Comparison of ENCODE assay signal across 8 cellular contexts in the genomic region with DNA sequence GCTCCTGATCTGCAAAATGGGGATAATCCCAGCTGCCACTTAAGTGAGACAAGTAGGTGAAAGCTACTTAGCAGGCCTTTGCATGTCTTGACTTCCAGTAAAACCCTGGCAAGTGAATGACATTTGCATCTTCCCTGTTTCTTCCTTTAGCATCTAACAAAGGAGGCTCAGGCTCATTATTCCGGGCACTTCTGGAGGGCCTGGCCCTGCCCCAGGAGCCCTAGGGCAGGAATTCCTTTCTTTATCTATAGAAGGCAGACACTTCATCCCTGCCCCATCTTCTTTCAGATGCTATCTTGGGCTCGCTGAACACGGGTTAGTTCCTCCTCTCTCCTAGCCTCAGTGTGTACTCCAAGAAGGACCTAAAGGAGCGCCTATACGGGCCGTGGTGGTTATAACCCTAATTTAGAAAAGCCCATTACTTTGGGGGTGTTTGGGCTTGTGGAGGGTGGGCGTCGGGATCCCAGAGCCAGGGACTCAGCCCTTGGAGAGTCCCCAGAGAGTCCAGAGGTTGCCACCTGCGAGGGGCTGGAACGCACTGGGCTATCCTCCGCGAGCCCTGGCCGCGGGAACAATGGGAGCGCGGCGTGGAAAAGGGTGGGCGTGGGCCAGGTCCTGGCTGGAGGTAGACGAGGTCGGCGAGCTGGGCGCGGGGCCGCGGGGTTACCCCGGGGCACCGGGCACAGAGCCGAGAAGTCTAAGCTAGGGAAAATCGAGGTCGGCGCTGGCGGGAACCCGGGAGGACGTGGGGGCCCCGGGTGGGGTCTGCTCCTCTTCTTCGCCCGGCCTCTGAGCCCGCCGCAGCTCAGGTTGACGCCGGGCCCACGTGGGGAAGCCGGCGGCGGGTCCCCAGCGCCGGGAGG.
DNase-seq lines count a peak whose midpoint lies in the region; ATAC-seq and TF ChIP-seq lines count a peak whose summit lies in the region.

No MANE protein-coding gene starts in this region.

- DNase-seq in Caki2 (ENCODE audit: low read depth) (peak; percentile 39), PC-9 (peak in 1 of 2 experiments; percentile 47), epithelial cell of proximal tubule (ENCODE audit: low read depth) (no peak), osteocyte (ENCODE audit: extremely low spot score, unreplicated experiment) (no peak), GM19238 (ENCODE audit: insufficient read length, low spot score) (no peak), NCI-H2107 treated with DMSO at 0.1 percent for 48 hours (lab: John Stamatoyannopoulos, UW; ENCODE audit: unreplicated experiment) (no peak)

- H3K27ac ChIP-seq in PC-9 = no peak overlapping the region

- H3K27me3 ChIP-seq in PC-9 (ENCODE audit: insufficient read depth, low read depth) = no peaks in the 10 kb centered on the region

- ATAC-seq in HG02840 (IDR thresholded peaks at IDR 0.05; ENCODE audit: low FRiP score, unreplicated experiment) (no peak), GM18873 (IDR thresholded peaks at IDR 0.05; ENCODE audit: low FRiP score, unreplicated experiment) (no peak)

- H3K9me3 ChIP-seq in PC-9 (ENCODE audit: insufficient read depth, low read depth) = no peaks in the 10 kb centered on the region

- no peaks in the 10 kb centered on the region for H3K9me2 ChIP-seq in PC-9 (ENCODE audit: insufficient read depth)

- peaks cover 22% of the 10 kb centered on the region for H3K4me1 Mint-ChIP-seq in osteocyte (ENCODE audit: unreplicated experiment)

- H3K27ac Mint-ChIP-seq in osteocyte (ENCODE audit: unreplicated experiment) = no peak overlapping the region

- H3K4me2 ChIP-seq in PC-9 = peak overlapping the region; percentile 95

- TF ChIP-seq CTCF in PC-9 (conservative IDR thresholded peaks at IDR 0.05) (no peak), epithelial cell of proximal tubule (conservative IDR thresholded peaks at IDR 0.05; ENCODE audit: low read depth, low read length) (no peak), osteocyte (IDR thresholded peaks at IDR 0.05) (no peak)

- CTCF ChIA-PET in PC-9 (lab: Charles Lee) = interaction anchor here (0.9 to 1.0 kb wide), 2 partner anchors 99 kb away, joined by 6 to 8 read pairs; no protein-coding TSS in a partner anchor

- H2AFZ ChIP-seq in PC-9 = peak overlapping the region; percentile 81

- TSS peak; percentile 77 for BruUV-seq in PC-9 (replicated peaks; lab: Mats Ljungman, UMichigan)

- peaks cover 5% of the 10 kb centered on the region for H3K27me3 Mint-ChIP-seq in osteocyte (ENCODE audit: unreplicated experiment)

- H3K4me3 ChIP-seq in PC-9 = peak overlapping the region; percentile 95
- H3K4me3 ChIP-seq in epithelial cell of proximal tubule (ENCODE audit: low read depth, low read length) = peak overlapping the region; percentile 70

- H3K36me3 ChIP-seq in PC-9 (ENCODE audit: low read depth) = no peaks in the 10 kb centered on the region

- no peaks in the 10 kb centered on the region for H4K20me1 ChIP-seq in PC-9 (ENCODE audit: insufficient read depth)

- in situ Hi-C loops in Caki2 (cut with HindIII; ENCODE audit: low pct_unique_long_range_greater_than_20kb, low sequenced_read_pairs) = no loop called here

- H3K9me3 Mint-ChIP-seq in osteocyte (ENCODE audit: unreplicated experiment) = no peaks in the 10 kb centered on the region

- peak overlapping the region; percentile 63 for H3K4me3 Mint-ChIP-seq in osteocyte (ENCODE audit: unreplicated experiment)

- peaks cover 58% of the 10 kb centered on the region for H3K4me1 ChIP-seq in PC-9 (replicated peaks; ENCODE audit: insufficient read depth)

- POLR2A ChIA-PET in PC-9 (lab: Charles Lee; ENCODE audit: unreplicated experiment) = interaction anchor here (0.5 to 0.7 kb wide), 5 partner anchors 10 to 348 kb away, joined by 3 to 13 read pairs (median 6); a partner anchor contains a TSS

- H3K36me3 Mint-ChIP-seq in osteocyte (ENCODE audit: unreplicated experiment) = no peaks in the 10 kb centered on the region

- intact Hi-C loops in PC-9 (cut with micrococcal nuclease; ENCODE audit: unreplicated experiment) = loop anchor here (2.0 kb wide), 3 partner anchors 31 to 97 kb away; no protein-coding TSS in a partner anchor

- peaks cover 46% of the 10 kb centered on the region for H3F3A ChIP-seq in PC-9 (ENCODE audit: insufficient read depth, low read depth)

- H3K79me2 ChIP-seq in PC-9 (ENCODE audit: low read depth) = peaks cover 45% of the 10 kb centered on the region
